In genomic region chr5:173890195-173890951, GRCh38 we compare ENCODE assay signal across 8 cellular contexts. TPM values are rescaled to one million over a fixed set of nuclear protein-coding genes. Genes with fewer than 3 reads are reported as not detected.
A peak's percentile ranks its signal among the peaks of the same experiment; 100 is the strongest.
DNase-seq lines count a peak whose midpoint lies in the region; ATAC-seq and TF ChIP-seq lines count a peak whose summit lies in the region.

No MANE protein-coding gene starts in this region.

- H3K27me3 ChIP-seq in HL-60 (ENCODE audit: insufficient read depth, poor library complexity, severe bottlenecking) (no peaks in the 10 kb centered on the region), heart left ventricle (no peaks in the 10 kb centered on the region)

- peaks cover 0 to 4% (median 0%) of the 10 kb centered on the region in 9 donors for H3K36me3 ChIP-seq in heart left ventricle

- peaks cover 65% of the 10 kb centered on the region for H3K4me1 Mint-ChIP-seq in activated CD4-positive, alpha-beta memory T cell treated with anti-CD3 and anti-CD28 coated beads for 36 hours (ENCODE audit: low read depth)

- peak in 1 of 2 donors; percentile 41 for TF ChIP-seq POLR2A in heart left ventricle (IDR thresholded peaks at IDR 0.05)

- peak overlapping the region; percentile 5; the same call in 1 of the 2 replicates for H3K4me3 ChIP-seq in HL-60 (replicated peaks; ENCODE audit: insufficient read depth, low read length)
- peak overlapping the region; percentile 45 to 96 (median 78) for H3K4me3 ChIP-seq in heart left ventricle

- H3K27ac ChIP-seq in HL-60 (replicated peaks): no peak overlapping the region
- peak overlapping the region; percentile 75 to 98 (median 92) for H3K27ac ChIP-seq in heart left ventricle

- TF ChIP-seq CTCF in HL-60 (IDR thresholded peaks at IDR 0.05; ENCODE audit: insufficient read depth, low read length) (no peak), heart left ventricle (IDR thresholded peaks at IDR 0.05) (no peak)

- no peaks in the 10 kb centered on the region for H3K27me3 Mint-ChIP-seq in activated CD4-positive, alpha-beta memory T cell treated with anti-CD3 and anti-CD28 coated beads for 36 hours

- intact Hi-C loops in activated CD4-positive, alpha-beta memory T cell treated with anti-CD3 and anti-CD28 coated beads for 36 hours (cut with micrococcal nuclease): no loop called here
- intact Hi-C loops in heart left ventricle (cut with DNase I) (loop anchor here in 7 of 10 donors (2.0 to 10.0 kb wide), 7 partner anchors 37 to 266 kb away; no protein-coding TSS in a partner anchor), posterior cingulate gyrus (cut with DNase I) (loop anchor here (5.0 kb wide), 1 partner anchor 82 kb away; no protein-coding TSS in a partner anchor), left colon (cut with DNase I, micrococcal nuclease) (no loop called here)

- no peaks in the 10 kb centered on the region for H3K9me3 Mint-ChIP-seq in activated CD4-positive, alpha-beta memory T cell treated with anti-CD3 and anti-CD28 coated beads for 36 hours

- H3K36me3 Mint-ChIP-seq in activated CD4-positive, alpha-beta memory T cell treated with anti-CD3 and anti-CD28 coated beads for 36 hours: peaks cover 3% of the 10 kb centered on the region

- CTCF ChIA-PET in activated CD4-positive, alpha-beta memory T cell treated with anti-CD3 and anti-CD28 coated beads for 36 hours (lab: Charles Lee): interaction anchor here (0.7 to 3.3 kb wide), 4 partner anchors 23 to 274 kb away, joined by 3 to 12 read pairs (median 7); partner anchors contain the start of gene BOD1

- peak overlapping the region; percentile 42 for H3K4me3 Mint-ChIP-seq in activated CD4-positive, alpha-beta memory T cell treated with anti-CD3 and anti-CD28 coated beads for 36 hours

- POLR2A ChIA-PET in activated CD4-positive, alpha-beta memory T cell treated with anti-CD3 and anti-CD28 coated beads for 36 hours (lab: Charles Lee): interaction anchor here (1.1 to 1.8 kb wide), 2 partner anchors 23 to 27 kb away, joined by 3 to 7 read pairs; no protein-coding TSS in a partner anchor

- H3K9me3 ChIP-seq in heart left ventricle: no peaks in the 10 kb centered on the region

- peaks cover 0 to 85% (median 21%) of the 10 kb centered on the region in 12 donors for H3K4me1 ChIP-seq in heart left ventricle

- H3K27ac Mint-ChIP-seq in activated CD4-positive, alpha-beta memory T cell treated with anti-CD3 and anti-CD28 coated beads for 36 hours: no peak overlapping the region

- 11 to 21% (median 17%) methylated on average over 15 to 19 of the region's 19 CpGs for WGBS in heart left ventricle, 4 donors

- peak in 3 of 4 donors; percentile 5 to 14 (median 10) for ATAC-seq in heart left ventricle
- ATAC-seq in left colon: no peak
- no peak for ATAC-seq in GM21390 (IDR thresholded peaks at IDR 0.05; ENCODE audit: unreplicated experiment)

- peak; percentile 88 for DNase-seq in Ammon's horn (ENCODE audit: low spot score)
- no peak for DNase-seq in HL-60 (ENCODE audit: low read depth in 1 of 2, low spot score in 1 of 2)
- DNase-seq in activated CD4-positive, alpha-beta memory T cell treated with anti-CD3 and anti-CD28 coated beads for 36 hours: peak; percentile 15
- peak in 4 of 5 donors; percentile 38 to 59 (median 50) for DNase-seq in heart left ventricle
- peak; percentile 40 to 93 (median 58) for DNase-seq in posterior cingulate gyrus
- no peak for DNase-seq in left colon
- DNase-seq in iPS-NIHi7 (ENCODE audit: extremely low spot score): no peak

RNA-seq across cellular contexts. Expression of gene CPEB4, which starts 2.2 kb away (rescaled TPM):
- 10 to 100 TPM; 11.4 to 11.9 TPM for total RNA-seq in activated CD4-positive, alpha-beta memory T cell treated with anti-CD3 and anti-CD28 coated beads for 36 hours
- total RNA-seq in heart left ventricle (100 to 1,000 TPM; 104 to 217 (median 172) TPM), left colon (10 to 100 TPM; 42.1 to 42.8 TPM)
- polyA plus RNA-seq in heart left ventricle: 100 to 1,000 TPM in 1 of 2 donors, 10 to 100 TPM in 1; 28.7 to 158 TPM

Comparison
In these comparisons a context has a peak if more than half of its experiments do, and no peak if none do; other contexts are left out.
1. DNase-seq: peak in Ammon's horn (single experiment), activated CD4-positive, alpha-beta memory T cell treated with anti-CD3 and anti-CD28 coated beads for 36 hours (single experiment), heart left ventricle (4 of 5) and posterior cingulate gyrus (10 of 10); none in HL-60 (0 of 2), left colon (0 of 2) and iPS-NIHi7 (single experiment).
2. ATAC-seq: peak in heart left ventricle (3 of 4); none in left colon (single experiment) and GM21390 (single experiment).
3. intact Hi-C loops: an anchor here in heart left ventricle (2.0 to 10.0 kb wide) and posterior cingulate gyrus (5.0 kb wide); none called in activated CD4-positive, alpha-beta memory T cell treated with anti-CD3 and anti-CD28 coated beads for 36 hours and left colon.